16 cellular contexts compared by ENCODE assay signal in the genomic region with DNA sequence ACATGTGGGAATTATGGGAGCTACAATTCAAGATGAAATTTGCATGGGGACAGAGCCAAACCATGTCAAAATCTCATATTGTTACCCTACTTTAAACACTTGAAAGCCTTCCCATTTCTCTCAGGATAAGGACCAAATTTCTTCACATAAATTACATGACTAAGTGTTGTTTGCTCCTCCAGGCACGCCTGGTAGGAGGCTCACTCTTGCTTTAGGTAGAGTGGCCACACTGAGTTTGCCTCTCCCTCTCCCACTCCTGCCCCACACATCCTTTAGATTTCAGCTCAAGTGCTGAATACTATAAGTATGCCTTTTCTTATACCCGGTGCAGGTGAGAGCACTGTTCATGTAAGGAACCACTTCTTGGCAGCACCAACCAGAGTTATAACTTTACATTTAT.
DNase-seq lines count a peak whose midpoint lies in the region; ATAC-seq, FAIRE-seq and TF ChIP-seq lines count a peak whose summit lies in the region.
"Had no signal": no experiment of that assay in that cellular context is flagged by ENCODE, and none has a peak within 500 bp of the region (broad histone marks: within the 10 kb centered on the region; RNA-seq: fewer than 3 reads in every experiment).

No MANE protein-coding gene starts in this region.

- no peaks in the 10 kb centered on the region for H3K27me3 Mint-ChIP-seq in T-helper 17 cell
- H3K27me3 Mint-ChIP-seq in osteocyte (ENCODE audit: unreplicated experiment), result no peaks in the 10 kb centered on the region
- H3K27me3 Mint-ChIP-seq: CD4-positive, CD25-positive, alpha-beta regulatory T cell had no signal

- H3K27ac ChIP-seq in left lung, result no peak overlapping the region
- H3K27ac ChIP-seq: BLaER1 treated with 17β-estradiol and CSF1 and Interleukin-3, amounts not matched to agents 10 nM and 100 nM had no signal

- no peaks in the 10 kb centered on the region for H3K36me3 ChIP-seq in left lung
- H3K36me3 ChIP-seq: BLaER1 treated with 17β-estradiol and CSF1 and Interleukin-3, amounts not matched to agents 10 nM and 100 nM had no signal

- no peak for ATAC-seq in T-helper 17 cell
- ATAC-seq in left lung, result peak; percentile 71
- no peak for ATAC-seq in HG02981 (IDR thresholded peaks at IDR 0.05; ENCODE audit: unreplicated experiment)
- ATAC-seq in HG02623 (IDR thresholded peaks at IDR 0.05; ENCODE audit: unreplicated experiment), result no peak

- no peaks in the 10 kb centered on the region for H3K9me3 Mint-ChIP-seq in osteocyte (ENCODE audit: unreplicated experiment)
- H3K9me3 Mint-ChIP-seq: H9 had no signal

- TF ChIP-seq CTCF in left lung (IDR thresholded peaks at IDR 0.05) (no peak), osteocyte (IDR thresholded peaks at IDR 0.05) (no peak)

- intact Hi-C loops in left lung (cut with DNase I), result no loop called here

- H3K27ac Mint-ChIP-seq in T-helper 17 cell (peak overlapping the region; percentile 30), osteocyte (ENCODE audit: unreplicated experiment) (no peak overlapping the region)
- H3K27ac Mint-ChIP-seq: H9 had no signal

- no peaks in the 10 kb centered on the region for H3K36me3 Mint-ChIP-seq in T-helper 17 cell (ENCODE audit: low read depth)
- peaks cover 3% of the 10 kb centered on the region for H3K36me3 Mint-ChIP-seq in osteocyte (ENCODE audit: unreplicated experiment)
- H3K36me3 Mint-ChIP-seq: CD4-positive, CD25-positive, alpha-beta regulatory T cell had no signal

- H3K4me1 Mint-ChIP-seq in T-helper 17 cell (peaks cover 37% of the 10 kb centered on the region), osteocyte (ENCODE audit: unreplicated experiment) (peaks cover 12% of the 10 kb centered on the region)

- DNase-seq in GM18507 (ENCODE audit: extremely low spot score, insufficient read length, low read depth) (no peak), T-helper 17 cell (no peak), left lung (no peak), renal cortical epithelial cell (ENCODE audit: low read depth) (peak; percentile 42), osteocyte (ENCODE audit: extremely low spot score, unreplicated experiment) (no peak)
- no peak for DNase-seq in activated CD4-positive, CD25-positive, alpha-beta regulatory T cell treated with anti-CD3 and anti-CD28 coated beads, Interleukin-2, amount 50 U/mL, for 72 hours
- DNase-seq: ACHN; CD4-positive, CD25-positive, alpha-beta regulatory T cell; DMS53; GOT3; H9; IMR-90 had no signal

- no peak overlapping the region for H3K4me3 ChIP-seq in left lung
- H3K4me3 ChIP-seq: BLaER1 treated with 17β-estradiol and CSF1 and Interleukin-3, amounts not matched to agents 10 nM and 100 nM had no signal

- no peaks in the 10 kb centered on the region for H3K27me3 ChIP-seq in left lung
- H3K27me3 ChIP-seq: BLaER1 treated with 17β-estradiol and CSF1 and Interleukin-3, amounts not matched to agents 10 nM and 100 nM had no signal

- no peaks in the 10 kb centered on the region for H3K4me1 ChIP-seq in left lung
- H3K4me1 ChIP-seq: BLaER1 treated with 17β-estradiol and CSF1 and Interleukin-3, amounts not matched to agents 10 nM and 100 nM had no signal

- FAIRE-seq in GM18507 (lab: Jason Lieb, UNC), result peak; percentile 5
- FAIRE-seq: GM19239 had no signal

- H3K4me3 Mint-ChIP-seq in T-helper 17 cell (peak overlapping the region; percentile 16), osteocyte (ENCODE audit: unreplicated experiment) (no peak overlapping the region)
- H3K4me3 Mint-ChIP-seq: CD4-positive, CD25-positive, alpha-beta regulatory T cell; H9 had no signal

- no peaks in the 10 kb centered on the region for H3K9me3 ChIP-seq in T-helper 17 cell (ENCODE audit: control insufficient read depth, low read length, poor library complexity, severe bottlenecking)
- H3K9me3 ChIP-seq in left lung, result no peaks in the 10 kb centered on the region
- H3K9me3 ChIP-seq: BLaER1 treated with 17β-estradiol and CSF1 and Interleukin-3, amounts not matched to agents 10 nM and 100 nM had no signal
